Comparison of ENCODE assay signal across 2 cellular contexts in genomic region chr4:108738307-108738706, GRCh38.
A peak's percentile ranks its signal among the peaks of the same experiment; 100 is the strongest.
TF ChIP-seq lines count a peak whose summit lies in the region.

No MANE protein-coding gene starts in this region.

TF ChIP-seq in A549, 52 proteins besides CTCF, POLR2A, EP300 and RAD21 (continued from another document):
- TF ChIP-seq MAFK (IDR thresholded peaks at IDR 0.05; ENCODE audit: partially characterized antibody): peak; percentile 82

TF ChIP-seq in HEK293, 187 proteins besides CTCF, POLR2A, EP300 and RAD21:
- TF ChIP-seq ATF2 (tag by site-specific recombination; IDR thresholded peaks at IDR 0.05; ENCODE audit: low read depth) (peak; percentile 43; the same call in 1 of the 2 replicates), ZNF843 (tag by site-specific recombination; IDR thresholded peaks at IDR 0.05) (no peak)
